1 cellular context compared by ENCODE assay signal in the genomic region with DNA sequence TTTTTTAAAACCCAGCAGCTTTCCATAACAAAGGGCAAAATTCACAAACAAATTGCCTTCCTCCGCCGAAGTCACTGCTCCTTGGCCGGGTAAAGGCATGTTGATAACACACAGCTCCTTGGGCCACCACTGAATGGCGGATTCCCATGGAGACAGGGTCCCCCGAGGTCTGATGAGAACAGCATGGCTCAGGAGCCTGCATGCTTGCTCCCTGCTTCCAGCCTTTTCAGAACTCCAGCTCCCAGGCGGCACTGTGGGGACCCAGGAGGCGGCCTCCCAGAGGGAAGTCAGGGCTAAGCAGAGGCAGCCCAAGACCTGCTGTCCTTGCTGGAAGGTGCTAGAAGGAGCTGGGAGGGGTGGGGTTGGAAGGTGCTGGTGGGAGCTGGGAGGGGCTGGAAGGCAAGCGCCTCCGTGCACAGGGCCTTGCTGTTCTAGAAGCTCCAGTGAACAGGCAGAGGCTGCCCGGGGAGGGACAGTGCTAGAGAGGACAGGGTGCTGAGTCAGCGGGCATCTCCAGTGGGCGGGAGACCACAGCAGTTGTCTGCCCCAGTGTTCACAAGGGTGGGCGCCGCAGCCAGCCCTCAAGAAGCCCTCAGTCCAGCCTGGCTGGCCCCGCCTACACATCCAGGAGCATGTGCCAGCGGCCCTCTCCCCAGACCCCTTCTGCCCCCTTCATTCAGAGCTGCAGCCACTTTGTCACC.
TF ChIP-seq lines count a peak whose summit lies in the region.

No MANE protein-coding gene starts in this region.

TF ChIP-seq in neural cell, 6 proteins besides CTCF, POLR2A, EP300 and RAD21 (continued from another document):
- TF ChIP-seq, protein P1, sequence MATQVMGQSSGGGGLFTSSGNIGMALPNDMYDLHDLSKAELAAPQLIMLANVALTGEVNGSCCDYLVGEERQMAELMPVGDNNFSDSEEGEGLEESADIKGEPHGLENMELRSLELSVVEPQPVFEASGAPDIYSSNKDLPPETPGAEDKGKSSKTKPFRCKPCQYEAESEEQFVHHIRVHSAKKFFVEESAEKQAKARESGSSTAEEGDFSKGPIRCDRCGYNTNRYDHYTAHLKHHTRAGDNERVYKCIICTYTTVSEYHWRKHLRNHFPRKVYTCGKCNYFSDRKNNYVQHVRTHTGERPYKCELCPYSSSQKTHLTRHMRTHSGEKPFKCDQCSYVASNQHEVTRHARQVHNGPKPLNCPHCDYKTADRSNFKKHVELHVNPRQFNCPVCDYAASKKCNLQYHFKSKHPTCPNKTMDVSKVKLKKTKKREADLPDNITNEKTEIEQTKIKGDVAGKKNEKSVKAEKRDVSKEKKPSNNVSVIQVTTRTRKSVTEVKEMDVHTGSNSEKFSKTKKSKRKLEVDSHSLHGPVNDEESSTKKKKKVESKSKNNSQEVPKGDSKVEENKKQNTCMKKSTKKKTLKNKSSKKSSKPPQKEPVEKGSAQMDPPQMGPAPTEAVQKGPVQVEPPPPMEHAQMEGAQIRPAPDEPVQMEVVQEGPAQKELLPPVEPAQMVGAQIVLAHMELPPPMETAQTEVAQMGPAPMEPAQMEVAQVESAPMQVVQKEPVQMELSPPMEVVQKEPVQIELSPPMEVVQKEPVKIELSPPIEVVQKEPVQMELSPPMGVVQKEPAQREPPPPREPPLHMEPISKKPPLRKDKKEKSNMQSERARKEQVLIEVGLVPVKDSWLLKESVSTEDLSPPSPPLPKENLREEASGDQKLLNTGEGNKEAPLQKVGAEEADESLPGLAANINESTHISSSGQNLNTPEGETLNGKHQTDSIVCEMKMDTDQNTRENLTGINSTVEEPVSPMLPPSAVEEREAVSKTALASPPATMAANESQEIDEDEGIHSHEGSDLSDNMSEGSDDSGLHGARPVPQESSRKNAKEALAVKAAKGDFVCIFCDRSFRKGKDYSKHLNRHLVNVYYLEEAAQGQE (IDR thresholded peaks at IDR 0.05; ENCODE audit: borderline replicate concordance), result no peak
